In the genomic region with DNA sequence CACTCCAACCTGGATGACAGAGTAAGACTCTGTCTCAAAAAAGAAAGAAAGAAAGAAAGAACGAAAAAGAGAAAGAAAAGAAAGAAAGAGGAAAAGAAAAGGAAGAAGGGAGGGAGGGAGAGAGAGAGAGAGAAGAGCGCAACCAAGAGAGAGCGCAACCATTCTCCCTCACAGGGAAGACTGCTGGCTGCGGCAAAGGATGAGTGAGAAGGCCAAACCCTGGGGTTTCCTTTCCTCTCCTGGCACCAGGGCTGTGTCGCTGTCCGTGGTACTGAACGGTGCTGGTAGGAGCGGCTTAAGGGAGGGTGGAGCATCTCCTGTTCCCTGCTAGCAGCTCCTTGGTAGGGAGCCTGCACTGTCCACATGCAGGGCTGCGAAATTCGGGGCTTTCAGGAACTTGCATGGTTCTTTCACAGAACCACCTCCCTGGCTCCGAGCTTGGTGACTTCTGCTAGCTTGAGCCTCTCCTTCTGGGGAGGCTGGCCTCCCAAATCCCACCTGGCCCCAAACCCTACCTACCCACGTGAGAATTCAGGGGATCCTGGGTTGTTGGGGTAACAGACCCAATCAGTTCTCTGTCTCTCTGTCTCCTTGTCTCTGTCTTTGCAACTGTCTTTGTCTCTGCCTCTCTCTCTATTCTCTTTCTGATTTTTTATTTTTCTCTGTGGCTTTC, we compare ENCODE assay signal across 8 cellular contexts. TPM values are rescaled to one million over a fixed set of nuclear protein-coding genes. Genes with fewer than 3 reads are reported as not detected.
DNase-seq lines count a peak whose midpoint lies in the region; ATAC-seq, FAIRE-seq and TF ChIP-seq lines count a peak whose summit lies in the region.

No MANE protein-coding gene starts in this region.

- no peak overlapping the region for H3K9ac ChIP-seq in PC-3 (ENCODE audit: low read length)

- no peak for FAIRE-seq in GM12892 (lab: Jason Lieb, UNC)

- H3K4me2 ChIP-seq in PC-3 (ENCODE audit: low read length): no peak overlapping the region
- H3K4me2 ChIP-seq in osteoblast (ENCODE audit: insufficient read depth, low read length): no peak overlapping the region

- H3K79me2 ChIP-seq in PC-3 (ENCODE audit: low read length) (no peaks in the 10 kb centered on the region), osteoblast (ENCODE audit: insufficient read depth, low read length) (no peaks in the 10 kb centered on the region)

- TF ChIP-seq POLR2A in GM12892 (IDR thresholded peaks at IDR 0.05; ENCODE audit: low read depth, low read length) (no peak), transverse colon (IDR thresholded peaks at IDR 0.05) (no peak)

- H3K27me3 ChIP-seq in PC-3 (ENCODE audit: low read length) (peaks cover 25% of the 10 kb centered on the region), osteoblast (ENCODE audit: insufficient read depth, low read length) (no peaks in the 10 kb centered on the region), transverse colon (peaks cover 2% of the 10 kb centered on the region)

- CTCF ChIA-PET in PC-3 (lab: Charles Lee): no interaction called here

- DNase-seq in GM12892 (ENCODE audit: insufficient read length) (peak; percentile 46), PC-3 (peak; percentile 97), fibroblast of pulmonary artery (ENCODE audit: low read depth) (peak; percentile 90), osteoblast (ENCODE audit: insufficient read length, low spot score, missing footprints) (peak; percentile 96), transverse colon (peak; percentile 67), NCI-H1417 (lab: John Stamatoyannopoulos, UW) (no peak)
- peak; percentile 71 to 75 for DNase-seq in activated T-cell treated with anti-CD3 and anti-CD28 coated beads, Interleukin-2, amount 50 U/mL, for 48 hours

- no peaks in the 10 kb centered on the region for H3K9me3 ChIP-seq in PC-3 (ENCODE audit: low read length)
- H3K9me3 ChIP-seq in osteoblast (ENCODE audit: low read depth, low read length): no peaks in the 10 kb centered on the region
- no peaks in the 10 kb centered on the region for H3K9me3 ChIP-seq in transverse colon

- H3K27ac ChIP-seq in PC-3 (ENCODE audit: low read length) (no peak overlapping the region), osteoblast (ENCODE audit: low read depth, low read length) (no peak overlapping the region), transverse colon (no peak overlapping the region)

- H4K20me1 ChIP-seq in PC-3 (ENCODE audit: low read length): no peaks in the 10 kb centered on the region
- peaks cover 2% of the 10 kb centered on the region for H4K20me1 ChIP-seq in osteoblast (ENCODE audit: insufficient read depth, low read length)

- 0 to 11% methylated on average over 1 to 12 of the region's 12 CpGs for WGBS in transverse colon (ENCODE audit: low coverage in 1 of 2), 2 donors

- TF ChIP-seq EP300 in transverse colon (IDR thresholded peaks at IDR 0.05; ENCODE audit: low read depth): no peak

- H3F3A ChIP-seq in PC-3 (ENCODE audit: low read length, unreplicated experiment): no peaks in the 10 kb centered on the region

- in situ Hi-C loops in transverse colon (cut with MboI; ENCODE audit: low pct_ligation_motif_present in 1 of 4, low pct_unique_long_range_greater_than_20kb in 1 of 4, low sequenced_read_pairs in 3 of 4): no loop called here

- H2AFZ ChIP-seq in PC-3 (ENCODE audit: low read length) (no peak overlapping the region), osteoblast (ENCODE audit: low read length) (no peak overlapping the region)

- H3K4me1 ChIP-seq in PC-3 (ENCODE audit: insufficient read depth, low read length): no peaks in the 10 kb centered on the region
- no peaks in the 10 kb centered on the region for H3K4me1 ChIP-seq in osteoblast (ENCODE audit: insufficient read depth, low read length)
- no peaks in the 10 kb centered on the region for H3K4me1 ChIP-seq in transverse colon

- H3K36me3 ChIP-seq in PC-3 (ENCODE audit: low read depth, low read length) (no peaks in the 10 kb centered on the region), osteoblast (ENCODE audit: insufficient read depth, low read length) (no peaks in the 10 kb centered on the region), transverse colon (no peaks in the 10 kb centered on the region)

- intact Hi-C loops in PC-3 (cut with micrococcal nuclease) (no loop called here), transverse colon (cut with DNase I; ENCODE audit: low total_unique reads) (no loop called here)

- BruUV-seq in PC-3 (replicated peaks; lab: Mats Ljungman, UMichigan): no TSS peak

- ATAC-seq in PC-3: peak; percentile 100
- ATAC-seq in HG03565 (IDR thresholded peaks at IDR 0.05; ENCODE audit: unreplicated experiment): no peak

- POLR2A ChIA-PET in PC-3 (lab: Charles Lee; ENCODE audit: unreplicated experiment): interaction anchor here (0.5 kb wide), 1 partner anchor 319 kb away, joined by 8 read pairs; no protein-coding TSS in a partner anchor

- no peaks in the 10 kb centered on the region for H3K9me2 ChIP-seq in PC-3 (replicated peaks; ENCODE audit: low read length)

- TF ChIP-seq CTCF in PC-3 (conservative IDR thresholded peaks at IDR 0.05; ENCODE audit: low read depth, low read length) (no peak), fibroblast of pulmonary artery (IDR thresholded peaks at IDR 0.05; ENCODE audit: low read length, missing control alignments) (no peak), osteoblast (IDR thresholded peaks at IDR 0.05; ENCODE audit: extremely low read depth, low read depth, low read length) (no peak), transverse colon (IDR thresholded peaks at IDR 0.05) (no peak)

- H3K4me3 ChIP-seq in PC-3 (ENCODE audit: low read length) (no peak overlapping the region), fibroblast of pulmonary artery (replicated peaks; ENCODE audit: low read depth, low read length) (no peak overlapping the region), osteoblast (ENCODE audit: insufficient read depth, low read length) (no peak overlapping the region), transverse colon (no peak overlapping the region)

RNA-seq across cellular contexts. Expression of a gene that starts 51.1 kb away (rescaled TPM):
- polyA plus RNA-seq in GM12892 (2012; ENCODE audit: missing spikeins): not detected
- total RNA-seq in PC-3 (2014; rRNA removed) (not detected in 2 replicates), osteoblast (not detected in 2 replicates), transverse colon (not detected)

Comparison
In these comparisons a context has a peak if more than half of its experiments do, and no peak if none do; other contexts are left out.
1. DNase-seq: peak in GM12892 (single experiment), PC-3 (single experiment), activated T-cell treated with anti-CD3 and anti-CD28 coated beads, Interleukin-2, amount 50 U/mL, for 48 hours (2 of 2), fibroblast of pulmonary artery (single experiment), osteoblast (single experiment) and transverse colon (single experiment); none in NCI-H1417 (0 of 3).